10 cellular contexts compared by ENCODE assay signal in the genomic region with DNA sequence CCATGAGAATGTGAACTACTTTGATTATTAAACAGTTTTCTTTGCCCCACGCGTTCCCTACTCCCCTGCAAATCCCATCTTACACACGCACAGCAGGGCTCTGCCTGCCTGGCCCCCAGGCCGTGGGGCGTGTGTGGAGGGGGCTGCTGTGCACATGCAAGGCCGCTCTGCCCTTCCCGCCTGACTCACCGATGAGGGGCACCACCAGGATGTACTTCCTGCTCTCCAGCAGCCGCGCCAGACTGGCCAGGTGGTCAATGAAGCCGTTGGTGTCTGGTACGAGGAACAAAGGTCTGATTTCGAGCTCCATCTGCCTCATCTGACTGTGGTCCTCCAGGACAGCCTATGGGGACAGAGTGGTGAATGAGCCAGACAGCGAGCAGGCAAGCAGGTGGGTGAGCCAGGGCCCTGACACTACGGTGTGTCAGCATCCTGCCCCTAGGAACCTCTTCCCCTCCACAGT. TPM values are rescaled to one million over a fixed set of nuclear protein-coding genes. Genes with fewer than 3 reads are reported as not detected.
DNase-seq lines count a peak whose midpoint lies in the region; ATAC-seq and TF ChIP-seq lines count a peak whose summit lies in the region.
"Had no signal": no experiment of that assay in that cellular context is flagged by ENCODE, and none has a peak within 500 bp of the region (broad histone marks: within the 10 kb centered on the region; RNA-seq: fewer than 3 reads in every experiment).

No MANE protein-coding gene starts in this region.

- TF ChIP-seq EP300 in SK-N-SH (IDR thresholded peaks at IDR 0.05; ENCODE audit: borderline replicate concordance in 1 of 2, low read depth in 1 of 2, low read length in 1 of 2) = peak in 1 of 2 experiments; percentile 11; a peak in 1 of 4 replicates

- H3K9me3 Mint-ChIP-seq in stimulated activated effector memory CD8-positive, alpha-beta T cell treated with anti-CD3 and anti-CD28 coated beads, Interleukin-12 subunit alpha, Interleukin-12 subunit beta, amount 100 ng/mL, for 72 hours = no peaks in the 10 kb centered on the region

- H3K9ac ChIP-seq in SK-N-SH = peak overlapping the region; percentile 43

- H3K27me3 ChIP-seq in SK-N-SH (ENCODE audit: insufficient read depth) = no peaks in the 10 kb centered on the region

- H3K27ac Mint-ChIP-seq in stimulated activated effector memory CD8-positive, alpha-beta T cell treated with anti-CD3 and anti-CD28 coated beads, Interleukin-12 subunit alpha, Interleukin-12 subunit beta, amount 100 ng/mL, for 72 hours = peak overlapping the region; percentile 92

- no peaks in the 10 kb centered on the region for H4K20me1 ChIP-seq in SK-N-SH (ENCODE audit: insufficient read depth)

- peak overlapping the region; percentile 60; the same call in 1 of the 2 replicates for H3K4me2 ChIP-seq in SK-N-SH
- H3K4me2 ChIP-seq: A549 had no signal

- no peaks in the 10 kb centered on the region for H3K79me2 ChIP-seq in SK-N-SH (ENCODE audit: insufficient read depth)

- peaks cover 27 to 37% of the 10 kb centered on the region in 2 experiments; a peak in 3 of 4 replicates for H3K4me1 ChIP-seq in SK-N-SH (ENCODE audit: control insufficient read depth in 1 of 2, insufficient read depth in 2 of 2, low read depth in 1 of 2, low read length in 1 of 2)
- H3K4me1 ChIP-seq: A549 had no signal

- H3F3A ChIP-seq in SK-N-SH (replicated peaks; ENCODE audit: insufficient read depth) = peaks cover 17% of the 10 kb centered on the region

- H2AFZ ChIP-seq in SK-N-SH (ENCODE audit: low read depth) = no peak overlapping the region

- POLR2A ChIA-PET in SK-N-SH (lab: Yijun Ruan, JAX) = interaction anchor here (1.2 kb wide), 1 partner anchor 16 kb away, joined by 3 read pairs; no protein-coding TSS in a partner anchor

- TF ChIP-seq CTCF in SK-N-SH (IDR thresholded peaks at IDR 0.05) (no peak), fibroblast of mammary gland (conservative IDR thresholded peaks at IDR 0.05; ENCODE audit: control insufficient read depth, insufficient read depth, low read depth, low read length) (no peak)

- peaks cover 85% of the 10 kb centered on the region for H3K36me3 Mint-ChIP-seq in stimulated activated effector memory CD8-positive, alpha-beta T cell treated with anti-CD3 and anti-CD28 coated beads, Interleukin-12 subunit alpha, Interleukin-12 subunit beta, amount 100 ng/mL, for 72 hours

- peak; percentile 34 for DNase-seq in NCI-H146 (lab: John Stamatoyannopoulos, UW)
- DNase-seq in NCI-H146 treated with DMSO at 0.1 percent for 48 hours (lab: John Stamatoyannopoulos, UW; ENCODE audit: unreplicated experiment) = no peak
- peak; percentile 70 for DNase-seq in SK-N-SH
- DNase-seq in fibroblast of mammary gland (ENCODE audit: low read depth) = peak; percentile 69
- DNase-seq in stimulated activated effector memory CD8-positive, alpha-beta T cell treated with anti-CD3 and anti-CD28 coated beads, Interleukin-12 subunit alpha, Interleukin-12 subunit beta, amount 100 ng/mL, for 72 hours (ENCODE audit: low spot score in 2 of 2) = peak in 1 of 2 donors; percentile 74
- DNase-seq in DMS79 treated with DMSO at 0.1 percent for 48 hours (lab: John Stamatoyannopoulos, UW) = no peak
- DNase-seq in effector CD4-positive, alpha-beta T cell = no peak
- DNase-seq in GM03348 (ENCODE audit: low spot score) = no peak
- DNase-seq: Kasumi-1 had no signal

- no peak for TF ChIP-seq RAD21 in SK-N-SH (IDR thresholded peaks at IDR 0.05; ENCODE audit: low read length)

- peaks cover 75% of the 10 kb centered on the region for H3K4me1 Mint-ChIP-seq in stimulated activated effector memory CD8-positive, alpha-beta T cell treated with anti-CD3 and anti-CD28 coated beads, Interleukin-12 subunit alpha, Interleukin-12 subunit beta, amount 100 ng/mL, for 72 hours

- peaks cover 22 to 30% of the 10 kb centered on the region in 2 experiments for H3K36me3 ChIP-seq in SK-N-SH (replicated peaks in 1 of 2; ENCODE audit: control insufficient read depth in 1 of 2, insufficient read depth in 2 of 2, low read length in 1 of 2)

- H3K9me3 ChIP-seq in SK-N-SH = no peaks in the 10 kb centered on the region
- H3K9me3 ChIP-seq: A549 had no signal

- H3K27ac ChIP-seq in SK-N-SH (ENCODE audit: low read depth in 2 of 2, low read length in 1 of 2) = peak overlapping the region; percentile 69 to 81
- H3K27ac ChIP-seq: A549 had no signal

- WGBS in SK-N-SH (ENCODE audit: low lambda C conversion rate) = 59% methylated on average over 14 of the region's 15 CpGs

- CTCF ChIA-PET in SK-N-SH (lab: Yijun Ruan, JAX) = interaction anchor here (0.8 to 7.4 kb wide), 7 partner anchors 10 to 176 kb away, joined by 3 to 81 read pairs (median 7); a partner anchor contains a TSS

- peak overlapping the region; percentile 72 for H3K4me3 Mint-ChIP-seq in stimulated activated effector memory CD8-positive, alpha-beta T cell treated with anti-CD3 and anti-CD28 coated beads, Interleukin-12 subunit alpha, Interleukin-12 subunit beta, amount 100 ng/mL, for 72 hours

- peak; percentile 43 for ATAC-seq in stimulated activated effector memory CD8-positive, alpha-beta T cell treated with anti-CD3 and anti-CD28 coated beads, Interleukin-12 subunit alpha, Interleukin-12 subunit beta, amount 100 ng/mL, for 72 hours
- ATAC-seq: A549 had no signal

- H3K9me2 ChIP-seq in SK-N-SH = no peaks in the 10 kb centered on the region

- H3K4me3 ChIP-seq in SK-N-SH (ENCODE audit: low read depth in 2 of 2, low read length in 1 of 2) (no peak overlapping the region), fibroblast of mammary gland (ENCODE audit: control insufficient read depth, low read depth, low read length) (no peak overlapping the region)
- H3K4me3 ChIP-seq: A549 had no signal

TF ChIP-seq in SK-N-SH, 30 proteins besides CTCF, POLR2A, EP300 and RAD21:
- peak; percentile 36; the same call in 1 of the 2 replicates for TF ChIP-seq MXI1 (IDR thresholded peaks at IDR 0.05; ENCODE audit: low read depth, low read length)
- no peak for TF ChIP-seq GABPA (IDR thresholded peaks at IDR 0.05; ENCODE audit: low read depth)
- no peak for TF ChIP-seq TEAD4 (IDR thresholded peaks at IDR 0.05; ENCODE audit: borderline replicate concordance, insufficient read depth)
- TF ChIP-seq, protein P1, sequence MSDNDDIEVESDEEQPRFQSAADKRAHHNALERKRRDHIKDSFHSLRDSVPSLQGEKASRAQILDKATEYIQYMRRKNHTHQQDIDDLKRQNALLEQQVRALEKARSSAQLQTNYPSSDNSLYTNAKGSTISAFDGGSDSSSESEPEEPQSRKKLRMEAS (IDR thresholded peaks at IDR 0.05; ENCODE audit: low read depth) = peak; percentile 40; the same call in 1 of the 2 replicates
- peak; percentile 25; the same call in 1 of the 2 replicates for TF ChIP-seq FOSL2 (IDR thresholded peaks at IDR 0.05; ENCODE audit: borderline replicate concordance, low read depth)
- peak; percentile 62 for TF ChIP-seq TCF12 (IDR thresholded peaks at IDR 0.05)

RNA-seq across cellular contexts. Expression of a gene that starts 13.7 kb away (rescaled TPM):
- polyA plus RNA-seq in SK-N-SH (2012; rRNA removed) = 3.8 and 6.4 TPM in 2 replicates
- 2.1 and 3.1 TPM in 2 replicates for polyA plus RNA-seq in SK-N-SH (2012; cell fraction: cytosol; rRNA removed)
- 13.7 and 15.5 TPM in 2 replicates for polyA plus RNA-seq in SK-N-SH (2012; cell fraction: nucleus; rRNA removed)

RNA-seq across cellular contexts. Expression of a gene that starts 26.8 kb away (rescaled TPM):
- polyA plus RNA-seq in SK-N-SH (2012; rRNA removed) = 58.1 and 59.2 TPM in 2 replicates
- polyA plus RNA-seq in SK-N-SH (2012; cell fraction: cytosol; rRNA removed) = 39.2 and 51.0 TPM in 2 replicates
- polyA plus RNA-seq in SK-N-SH (2012; cell fraction: nucleus; rRNA removed) = 34.5 and 38.7 TPM in 2 replicates

RNA-seq across cellular contexts. Expression of a gene that starts 38.7 kb away (rescaled TPM):
- polyA plus RNA-seq in SK-N-SH (2012; rRNA removed) = 36.2 and 39.5 TPM in 2 replicates
- polyA plus RNA-seq in SK-N-SH (2012; cell fraction: cytosol; rRNA removed) = 10.0 and 16.0 TPM in 2 replicates
- 149 and 180 TPM in 2 replicates for polyA plus RNA-seq in SK-N-SH (2012; cell fraction: nucleus; rRNA removed)

RNA-seq across cellular contexts. Expression of a gene that starts 43.5 kb away (rescaled TPM):
- 0.07 TPM in 1 of 2 replicates, not detected in the other for polyA plus RNA-seq in SK-N-SH (2012; rRNA removed)
- polyA plus RNA-seq in SK-N-SH (2012; cell fraction: cytosol; rRNA removed) = 0.01 and 0.03 TPM in 2 replicates
- polyA plus RNA-seq in SK-N-SH (2012; cell fraction: nucleus; rRNA removed) = 0.02 and 0.04 TPM in 2 replicates

Comparison
In these comparisons a context has a peak if more than half of its experiments do, and no peak if none do; other contexts are left out.
1. DNase-seq: peak in NCI-H146 (single experiment), SK-N-SH (single experiment) and fibroblast of mammary gland (single experiment); none in NCI-H146 treated with DMSO at 0.1 percent for 48 hours (single experiment), DMS79 treated with DMSO at 0.1 percent for 48 hours (single experiment), effector CD4-positive, alpha-beta T cell (single experiment) and GM03348 (single experiment).